23 cellular contexts compared by ENCODE assay signal in the genomic region with DNA sequence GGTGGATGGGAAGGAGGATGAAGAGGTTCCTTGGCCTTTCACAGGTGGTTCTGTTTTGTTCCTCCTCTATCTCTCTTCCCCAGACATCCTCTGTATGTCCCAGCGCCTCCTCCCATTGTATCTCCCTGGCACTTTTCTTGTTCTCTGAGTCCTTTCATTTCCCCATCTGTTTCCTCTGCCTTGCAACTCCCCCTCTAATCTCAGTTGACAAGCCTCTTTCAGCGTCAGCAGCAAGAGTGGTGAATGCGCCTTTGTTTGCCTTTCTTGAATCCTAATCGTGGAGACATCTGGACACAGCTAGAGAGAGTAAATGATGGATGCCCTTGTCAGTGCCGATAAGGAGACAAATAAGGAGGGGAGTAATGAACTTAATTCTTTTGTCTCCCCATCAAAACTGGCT.
DNase-seq lines count a peak whose midpoint lies in the region; ATAC-seq and TF ChIP-seq lines count a peak whose summit lies in the region.
"Had no signal": no experiment of that assay in that cellular context is flagged by ENCODE, and none has a peak within 500 bp of the region (broad histone marks: within the 10 kb centered on the region; RNA-seq: fewer than 3 reads in every experiment).

No MANE protein-coding gene starts in this region.

- peak overlapping the region; percentile 96 for H3K27ac ChIP-seq in endodermal cell (ENCODE audit: low read depth, low read length)
- no peak overlapping the region for H3K27ac ChIP-seq in H9 (ENCODE audit: insufficient read length, low read depth, low read length)
- H3K27ac ChIP-seq in left lung: no peak overlapping the region
- H3K27ac ChIP-seq: PC-9, right atrium auricular region had no signal

- H2BK12ac ChIP-seq in H9 (ENCODE audit: insufficient read length, low read depth, low read length): no peak overlapping the region

- H3K36me3 Mint-ChIP-seq in endodermal cell (ENCODE audit: low read depth): no peaks in the 10 kb centered on the region
- peaks cover 0 to 3% (median 3%) of the 10 kb centered on the region in 3 experiments; a peak in 3 of 7 replicates for H3K36me3 Mint-ChIP-seq in H9 (ENCODE audit: insufficient read depth in 1 of 3, low read depth in 3 of 3)
- H3K36me3 Mint-ChIP-seq: IgD-negative memory B cell, mesothelial cell of epicardium had no signal

- H3K79me2 ChIP-seq in H9 (ENCODE audit: insufficient read depth, low read length): no peaks in the 10 kb centered on the region

- no peak overlapping the region for H4K5ac ChIP-seq in H9 (ENCODE audit: insufficient read length, low read depth, low read length)

- H4K20me1 ChIP-seq in H9 (ENCODE audit: control insufficient read depth, insufficient read depth, insufficient read length): no peaks in the 10 kb centered on the region

- peak; percentile 82 for DNase-seq in Ammon's horn (ENCODE audit: low spot score)
- peak; percentile 21 to 83 for DNase-seq in NCI-H524 (lab: John Stamatoyannopoulos, UW)
- DNase-seq in endodermal cell: peak; percentile 5
- peak; percentile 50 for DNase-seq in midbrain (lab: John Stamatoyannopoulos, UW)
- DNase-seq in H9: no peak
- no peak for DNase-seq in left lung
- DNase-seq: activated CD4-positive, alpha-beta T cell treated with anti-CD3 and anti-CD28 coated beads for 4 hours; activated effector memory CD4-positive, alpha-beta T cell treated with anti-CD3 and anti-CD28 coated beads, Interleukin-2, amount 50 U/mL, for 16 hours; CD4-positive, alpha-beta T cell; effector CD4-positive, alpha-beta T cell; kidney; NCI-H2081; NCI-H526 treated with DMSO at 0.1 percent for 48 hours; PC-9; stimulated activated naive CD8-positive, alpha-beta T cell treated with anti-CD3 and anti-CD28 coated beads, Interleukin-15, Interleukin-2, amounts not matched to agents 100 U/mL and 50 U/mL, for 24 hours; trophoblast cell had no signal

- H3K36me3 ChIP-seq in endodermal cell (ENCODE audit: control insufficient read depth, insufficient read depth, low read length) (no peaks in the 10 kb centered on the region), left lung (no peaks in the 10 kb centered on the region)
- H3K36me3 ChIP-seq: right atrium auricular region had no signal

- no peaks in the 10 kb centered on the region for H3K79me1 ChIP-seq in H9 (ENCODE audit: insufficient read depth, low read depth, low read length, poor library complexity, severe bottlenecking)

- H2BK15ac ChIP-seq in H9 (ENCODE audit: low read depth, low read length): no peak overlapping the region

- H3K56ac ChIP-seq in H9 (ENCODE audit: insufficient read length, low read depth, low read length): no peak overlapping the region

- no peak overlapping the region for H2BK20ac ChIP-seq in H9 (ENCODE audit: low read depth, low read length, poor library complexity, severe bottlenecking)

- H3K27me3 ChIP-seq in endodermal cell (ENCODE audit: control insufficient read depth, insufficient read depth, low read length, poor library complexity, severe bottlenecking): peaks cover 87% of the 10 kb centered on the region
- H3K27me3 ChIP-seq in H9 (ENCODE audit: insufficient read depth, low read length): no peaks in the 10 kb centered on the region
- H3K27me3 ChIP-seq in left lung: peaks cover 0 to 9% of the 10 kb centered on the region in 2 donors
- H3K27me3 ChIP-seq: right atrium auricular region had no signal

- H2BK5ac ChIP-seq in H9 (ENCODE audit: insufficient read length, low read length): no peak overlapping the region

- no peak for ATAC-seq in left lung
- ATAC-seq in HG03469 (IDR thresholded peaks at IDR 0.05; ENCODE audit: unreplicated experiment): no peak
- no peak for ATAC-seq in HG03159 (IDR thresholded peaks at IDR 0.05; ENCODE audit: unreplicated experiment)
- ATAC-seq: GM23338; stimulated activated naive CD8-positive, alpha-beta T cell treated with anti-CD3 and anti-CD28 coated beads, Interleukin-15, Interleukin-2, amounts not matched to agents 100 U/mL and 50 U/mL, for 24 hours had no signal

- no peak overlapping the region for H3K14ac ChIP-seq in H9 (ENCODE audit: insufficient read depth, low read length)

- no peak overlapping the region for H4K91ac ChIP-seq in H9 (ENCODE audit: insufficient read length, low read depth, low read length)

- H3K4me1 ChIP-seq in endodermal cell (ENCODE audit: control insufficient read depth, insufficient read depth, low read length) (no peaks in the 10 kb centered on the region), H9 (ENCODE audit: insufficient read depth, low read length) (no peaks in the 10 kb centered on the region), left lung (no peaks in the 10 kb centered on the region)
- H3K4me1 ChIP-seq: right atrium auricular region had no signal

- no peak overlapping the region for H2BK120ac ChIP-seq in H9 (ENCODE audit: low read depth, low read length, poor library complexity, severe bottlenecking)

- H3K27ac Mint-ChIP-seq in endodermal cell (no peak overlapping the region), H9 (no peak overlapping the region)
- H3K27ac Mint-ChIP-seq: CD4-positive, alpha-beta T cell; GM23338; mesothelial cell of epicardium; T-helper 2 cell treated with Interferon-gamma antibody and Interleukin-4, amounts not matched to agents 5 μg/mL and 100 μg/mL, for 36 hours had no signal

- H3K9me3 Mint-ChIP-seq in endodermal cell: peaks cover 9% of the 10 kb centered on the region
- H3K9me3 Mint-ChIP-seq in H9: peaks cover 9 to 17% of the 10 kb centered on the region in 2 experiments; a peak in 4 of 5 replicates
- H3K9me3 Mint-ChIP-seq: CD4-positive, alpha-beta T cell; IgD-negative memory B cell; T-helper 2 cell treated with Interferon-gamma antibody and Interleukin-4, amounts not matched to agents 5 μg/mL and 100 μg/mL, for 36 hours had no signal

- H3K4me2 ChIP-seq in H9 (ENCODE audit: insufficient read depth, insufficient read length, low read length): no peak overlapping the region
- H3K4me2 ChIP-seq: GM23338, PC-9 had no signal

- H3K18ac ChIP-seq in H9 (ENCODE audit: insufficient read length, low read depth, low read length): no peak overlapping the region

- no peak overlapping the region for H3T11ph ChIP-seq in H9 (ENCODE audit: low read length)

- H4K8ac ChIP-seq in H9 (replicated peaks; ENCODE audit: insufficient read length, low read depth, low read length): no peak overlapping the region

- H2AFZ ChIP-seq in H9 (ENCODE audit: low read length): no peak overlapping the region
- H2AFZ ChIP-seq: GM23338, PC-9 had no signal

- 48 to 82% methylated on average over 4 to 5 of the region's 5 CpGs for WGBS in endodermal cell (ENCODE audit: insufficient coverage in 1 of 2, insufficient read length in 1 of 2), 2 experiments
- no CpG with 5 or more reads among the region's 5 CpGs for WGBS in H9 (ENCODE audit: extremely low coverage, insufficient read length, low lambda C conversion rate)

- TF ChIP-seq CTCF in endodermal cell (conservative IDR thresholded peaks at IDR 0.05) (no peak), H9 (conservative IDR thresholded peaks at IDR 0.05) (no peak), left lung (IDR thresholded peaks at IDR 0.05) (no peak)

- no peak overlapping the region for H3K4ac ChIP-seq in H9 (ENCODE audit: low read depth, low read length)

- H3K9ac ChIP-seq in endodermal cell (ENCODE audit: extremely low read depth, low read length, poor library complexity, severe bottlenecking) (no peak overlapping the region), H9 (ENCODE audit: extremely low read depth, insufficient read length, low read length) (no peak overlapping the region)

- H3K4me3 ChIP-seq in endodermal cell (ENCODE audit: low read length) (no peak overlapping the region), left lung (no peak overlapping the region)
- H3K4me3 ChIP-seq: GM23338, PC-9, right atrium auricular region had no signal

- no peak overlapping the region for H3K23ac ChIP-seq in H9 (ENCODE audit: insufficient read length, low read depth, low read length)

- intact Hi-C loops in left lung (cut with DNase I): no loop called here

- no peak overlapping the region for H3K4me3 Mint-ChIP-seq in endodermal cell
- H3K4me3 Mint-ChIP-seq in H9: no peak overlapping the region
- H3K4me3 Mint-ChIP-seq: CD4-positive, alpha-beta T cell; GM23338; IgD-negative memory B cell; mesothelial cell of epicardium; T-helper 2 cell treated with Interferon-gamma antibody and Interleukin-4, amounts not matched to agents 5 μg/mL and 100 μg/mL, for 36 hours had no signal

- peaks cover 8% of the 10 kb centered on the region for H3K4me1 Mint-ChIP-seq in endodermal cell
- peaks cover 3 to 6% of the 10 kb centered on the region in 2 experiments for H3K4me1 Mint-ChIP-seq in H9
- H3K4me1 Mint-ChIP-seq: mesothelial cell of epicardium had no signal

- no peaks in the 10 kb centered on the region for H3K9me3 ChIP-seq in endodermal cell (ENCODE audit: control insufficient read depth, low read length)
- H3K9me3 ChIP-seq in H9 (ENCODE audit: control insufficient read depth, low read depth, low read length): peaks cover 5% of the 10 kb centered on the region
- no peaks in the 10 kb centered on the region for H3K9me3 ChIP-seq in left lung
- H3K9me3 ChIP-seq: right atrium auricular region had no signal

- H3K27me3 Mint-ChIP-seq in endodermal cell (ENCODE audit: insufficient read depth) (peaks cover 77% of the 10 kb centered on the region), H9 (ENCODE audit: low read depth) (peaks cover 13% of the 10 kb centered on the region)

- no peaks in the 10 kb centered on the region for H3K23me2 ChIP-seq in H9 (ENCODE audit: insufficient read length, low read depth, low read length, poor library complexity, severe bottlenecking)

- H2AK5ac ChIP-seq in H9 (ENCODE audit: insufficient read length, low read length): no peak overlapping the region

Comparison
In these comparisons a context has a peak if more than half of its experiments do, and no peak if none do; other contexts are left out.
1. DNase-seq: peak in Ammon's horn (single experiment), NCI-H524 (2 of 2), endodermal cell (single experiment) and midbrain (single experiment); none in H9 (single experiment) and left lung (0 of 2).